Comparison of ENCODE assay signal across 8 cellular contexts in genomic region chrX:24498181-24498580, GRCh38. TPM values are rescaled to one million over a fixed set of nuclear protein-coding genes. Genes with fewer than 3 reads are reported as not detected.
A peak's percentile ranks its signal among the peaks of the same experiment; 100 is the strongest.
DNase-seq lines count a peak whose midpoint lies in the region; ATAC-seq and TF ChIP-seq lines count a peak whose summit lies in the region.

No MANE protein-coding gene starts in this region.

- peak; percentile 28; the same call in 1 of the 2 replicates for TF ChIP-seq RAD21 in SK-N-SH (IDR thresholded peaks at IDR 0.05; ENCODE audit: low read length)

- no peaks in the 10 kb centered on the region for H3K9me2 ChIP-seq in SK-N-SH

- H3K9ac ChIP-seq in SK-N-SH, result no peak overlapping the region

- H4K20me1 ChIP-seq in SK-N-SH (ENCODE audit: insufficient read depth), result no peaks in the 10 kb centered on the region

- peak overlapping the region; percentile 79 to 84 for H3K27ac Mint-ChIP-seq in effector memory CD8-positive, alpha-beta T cell
- no peak overlapping the region for H3K27ac Mint-ChIP-seq in osteocyte (ENCODE audit: unreplicated experiment)

- TF ChIP-seq CTCF in SK-N-SH (IDR thresholded peaks at IDR 0.05) (peak; percentile 36; the same call in 1 of the 2 replicates), osteocyte (IDR thresholded peaks at IDR 0.05) (peak; percentile 38)

- H3K4me3 ChIP-seq in SK-N-SH (ENCODE audit: low read depth in 2 of 2, low read length in 1 of 2), result no peak overlapping the region

- no peaks in the 10 kb centered on the region for H3K9me3 ChIP-seq in SK-N-SH

- H3K27me3 ChIP-seq in SK-N-SH (ENCODE audit: insufficient read depth), result no peaks in the 10 kb centered on the region

- H3K4me1 Mint-ChIP-seq in effector memory CD8-positive, alpha-beta T cell (ENCODE audit: low read depth in 2 of 2), result peaks cover 11 to 15% of the 10 kb centered on the region in 2 donors
- peaks cover 9% of the 10 kb centered on the region for H3K4me1 Mint-ChIP-seq in osteocyte (ENCODE audit: unreplicated experiment)

- no peak overlapping the region for H3K27ac ChIP-seq in SK-N-SH (ENCODE audit: low read depth in 2 of 2, low read length in 1 of 2)

- H3K27me3 Mint-ChIP-seq in effector memory CD8-positive, alpha-beta T cell, result no peaks in the 10 kb centered on the region
- H3K27me3 Mint-ChIP-seq in osteocyte (ENCODE audit: unreplicated experiment), result no peaks in the 10 kb centered on the region

- peak; percentile 40 for ATAC-seq in effector memory CD8-positive, alpha-beta T cell (replicated peaks)

- H3K4me1 ChIP-seq in SK-N-SH (ENCODE audit: control insufficient read depth in 1 of 2, insufficient read depth in 2 of 2, low read depth in 1 of 2, low read length in 1 of 2), result no peaks in the 10 kb centered on the region; a peak in 1 of 4 replicates

- POLR2A ChIA-PET in SK-N-SH (lab: Yijun Ruan, JAX), result no interaction called here

- no peaks in the 10 kb centered on the region for H3K79me2 ChIP-seq in SK-N-SH (ENCODE audit: insufficient read depth)

- peaks cover 4% of the 10 kb centered on the region for H3K36me3 Mint-ChIP-seq in effector memory CD8-positive, alpha-beta T cell (ENCODE audit: insufficient read depth)
- no peaks in the 10 kb centered on the region for H3K36me3 Mint-ChIP-seq in osteocyte (ENCODE audit: unreplicated experiment)

- peak; percentile 27 for DNase-seq in DMS53 (lab: John Stamatoyannopoulos, UW)
- DNase-seq in DMS53 treated with DMSO at 0.1 percent for 48 hours (lab: John Stamatoyannopoulos, UW; ENCODE audit: unreplicated experiment), result no peak
- no peak for DNase-seq in SK-N-SH
- peak in 1 of 3 experiments; percentile 5 for DNase-seq in effector memory CD8-positive, alpha-beta T cell
- no peak for DNase-seq in osteocyte (ENCODE audit: extremely low spot score, unreplicated experiment)
- DNase-seq in pons (ENCODE audit: low spot score), result no peak
- DNase-seq in cerebellar nuclear complex (lab: John Stamatoyannopoulos, UW), result no peak
- no peak for DNase-seq in NCI-H128 (lab: John Stamatoyannopoulos, UW; ENCODE audit: unreplicated experiment)

- WGBS in SK-N-SH (ENCODE audit: low lambda C conversion rate), result 51% methylated on average over 3 of the region's 5 CpGs

- no peaks in the 10 kb centered on the region for H3F3A ChIP-seq in SK-N-SH (replicated peaks; ENCODE audit: insufficient read depth)

- peak overlapping the region; percentile 56 to 63 for H3K4me3 Mint-ChIP-seq in effector memory CD8-positive, alpha-beta T cell
- no peak overlapping the region for H3K4me3 Mint-ChIP-seq in osteocyte (ENCODE audit: unreplicated experiment)

- no peak overlapping the region for H2AFZ ChIP-seq in SK-N-SH (ENCODE audit: low read depth)

- no peak overlapping the region for H3K4me2 ChIP-seq in SK-N-SH

- H3K36me3 ChIP-seq in SK-N-SH (replicated peaks in 1 of 2; ENCODE audit: control insufficient read depth in 1 of 2, insufficient read depth in 2 of 2, low read length in 1 of 2), result no peaks in the 10 kb centered on the region

- H3K9me3 Mint-ChIP-seq in effector memory CD8-positive, alpha-beta T cell, result no peaks in the 10 kb centered on the region
- H3K9me3 Mint-ChIP-seq in osteocyte (ENCODE audit: unreplicated experiment), result no peaks in the 10 kb centered on the region

- CTCF ChIA-PET in SK-N-SH (lab: Yijun Ruan, JAX), result interaction anchor here (0.7 to 6.4 kb wide), 27 partner anchors 11 to 646 kb away, joined by 3 to 80 read pairs (median 4); no protein-coding TSS in a partner anchor

- TF ChIP-seq EP300 in SK-N-SH (IDR thresholded peaks at IDR 0.05; ENCODE audit: borderline replicate concordance in 1 of 2, low read depth in 1 of 2, low read length in 1 of 2), result no peak

TF ChIP-seq in SK-N-SH, 30 proteins besides CTCF, POLR2A, EP300 and RAD21:
- TF ChIP-seq ELF1 (IDR thresholded peaks at IDR 0.05) (no peak), SIN3A (IDR thresholded peaks at IDR 0.05; ENCODE audit: borderline replicate concordance, low read depth, low read length) (no peak), SMC3 (IDR thresholded peaks at IDR 0.05; ENCODE audit: low read depth, low read length) (peak; percentile 36; the same call in 1 of the 2 replicates), FOXM1 (IDR thresholded peaks at IDR 0.05; ENCODE audit: low read depth) (no peak), RCOR1 (IDR thresholded peaks at IDR 0.05; ENCODE audit: low read length) (no peak)
TF ChIP-seq in SK-N-SH: peak in this region for 1.

RNA-seq across cellular contexts. Expression of gene PDK3, which starts 33.1 kb away (rescaled TPM):
- polyA plus RNA-seq in SK-N-SH (2012; rRNA removed), result 2.5 and 3.1 TPM in 2 replicates
- 3.1 and 3.2 TPM in 2 replicates for polyA plus RNA-seq in SK-N-SH (2012; cell fraction: cytosol; rRNA removed)
- polyA plus RNA-seq in SK-N-SH (2012; cell fraction: nucleus; rRNA removed), result 0.85 and 1.6 TPM in 2 replicates
- 9.6 TPM in 2 replicates for total RNA-seq in osteocyte
